1 cellular context compared by ENCODE assay signal in the genomic region with DNA sequence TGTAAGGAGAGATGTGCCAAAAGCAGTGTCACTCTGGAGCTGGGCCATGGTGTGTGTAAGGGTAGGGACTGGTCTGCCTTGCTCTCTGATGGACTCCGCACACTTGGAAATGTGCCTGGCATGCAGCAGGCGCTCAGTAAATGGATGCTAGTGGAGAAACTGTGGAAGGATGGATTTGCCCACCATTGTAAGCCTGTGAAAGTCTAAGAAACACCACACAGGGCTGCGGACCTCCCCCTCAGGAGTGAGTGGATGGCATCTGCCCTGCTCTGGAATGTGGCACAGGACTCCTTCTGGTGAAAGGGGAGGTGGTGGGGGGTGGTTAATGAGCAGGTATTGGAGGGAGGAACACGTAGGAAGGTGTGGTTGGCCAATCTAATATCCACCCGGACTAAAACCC.
TF ChIP-seq lines count a peak whose summit lies in the region.

No MANE protein-coding gene starts in this region.

TF ChIP-seq in GM23338, 12 proteins besides CTCF, POLR2A, EP300 and RAD21 (continued from another document):
- TF ChIP-seq, protein P1, sequence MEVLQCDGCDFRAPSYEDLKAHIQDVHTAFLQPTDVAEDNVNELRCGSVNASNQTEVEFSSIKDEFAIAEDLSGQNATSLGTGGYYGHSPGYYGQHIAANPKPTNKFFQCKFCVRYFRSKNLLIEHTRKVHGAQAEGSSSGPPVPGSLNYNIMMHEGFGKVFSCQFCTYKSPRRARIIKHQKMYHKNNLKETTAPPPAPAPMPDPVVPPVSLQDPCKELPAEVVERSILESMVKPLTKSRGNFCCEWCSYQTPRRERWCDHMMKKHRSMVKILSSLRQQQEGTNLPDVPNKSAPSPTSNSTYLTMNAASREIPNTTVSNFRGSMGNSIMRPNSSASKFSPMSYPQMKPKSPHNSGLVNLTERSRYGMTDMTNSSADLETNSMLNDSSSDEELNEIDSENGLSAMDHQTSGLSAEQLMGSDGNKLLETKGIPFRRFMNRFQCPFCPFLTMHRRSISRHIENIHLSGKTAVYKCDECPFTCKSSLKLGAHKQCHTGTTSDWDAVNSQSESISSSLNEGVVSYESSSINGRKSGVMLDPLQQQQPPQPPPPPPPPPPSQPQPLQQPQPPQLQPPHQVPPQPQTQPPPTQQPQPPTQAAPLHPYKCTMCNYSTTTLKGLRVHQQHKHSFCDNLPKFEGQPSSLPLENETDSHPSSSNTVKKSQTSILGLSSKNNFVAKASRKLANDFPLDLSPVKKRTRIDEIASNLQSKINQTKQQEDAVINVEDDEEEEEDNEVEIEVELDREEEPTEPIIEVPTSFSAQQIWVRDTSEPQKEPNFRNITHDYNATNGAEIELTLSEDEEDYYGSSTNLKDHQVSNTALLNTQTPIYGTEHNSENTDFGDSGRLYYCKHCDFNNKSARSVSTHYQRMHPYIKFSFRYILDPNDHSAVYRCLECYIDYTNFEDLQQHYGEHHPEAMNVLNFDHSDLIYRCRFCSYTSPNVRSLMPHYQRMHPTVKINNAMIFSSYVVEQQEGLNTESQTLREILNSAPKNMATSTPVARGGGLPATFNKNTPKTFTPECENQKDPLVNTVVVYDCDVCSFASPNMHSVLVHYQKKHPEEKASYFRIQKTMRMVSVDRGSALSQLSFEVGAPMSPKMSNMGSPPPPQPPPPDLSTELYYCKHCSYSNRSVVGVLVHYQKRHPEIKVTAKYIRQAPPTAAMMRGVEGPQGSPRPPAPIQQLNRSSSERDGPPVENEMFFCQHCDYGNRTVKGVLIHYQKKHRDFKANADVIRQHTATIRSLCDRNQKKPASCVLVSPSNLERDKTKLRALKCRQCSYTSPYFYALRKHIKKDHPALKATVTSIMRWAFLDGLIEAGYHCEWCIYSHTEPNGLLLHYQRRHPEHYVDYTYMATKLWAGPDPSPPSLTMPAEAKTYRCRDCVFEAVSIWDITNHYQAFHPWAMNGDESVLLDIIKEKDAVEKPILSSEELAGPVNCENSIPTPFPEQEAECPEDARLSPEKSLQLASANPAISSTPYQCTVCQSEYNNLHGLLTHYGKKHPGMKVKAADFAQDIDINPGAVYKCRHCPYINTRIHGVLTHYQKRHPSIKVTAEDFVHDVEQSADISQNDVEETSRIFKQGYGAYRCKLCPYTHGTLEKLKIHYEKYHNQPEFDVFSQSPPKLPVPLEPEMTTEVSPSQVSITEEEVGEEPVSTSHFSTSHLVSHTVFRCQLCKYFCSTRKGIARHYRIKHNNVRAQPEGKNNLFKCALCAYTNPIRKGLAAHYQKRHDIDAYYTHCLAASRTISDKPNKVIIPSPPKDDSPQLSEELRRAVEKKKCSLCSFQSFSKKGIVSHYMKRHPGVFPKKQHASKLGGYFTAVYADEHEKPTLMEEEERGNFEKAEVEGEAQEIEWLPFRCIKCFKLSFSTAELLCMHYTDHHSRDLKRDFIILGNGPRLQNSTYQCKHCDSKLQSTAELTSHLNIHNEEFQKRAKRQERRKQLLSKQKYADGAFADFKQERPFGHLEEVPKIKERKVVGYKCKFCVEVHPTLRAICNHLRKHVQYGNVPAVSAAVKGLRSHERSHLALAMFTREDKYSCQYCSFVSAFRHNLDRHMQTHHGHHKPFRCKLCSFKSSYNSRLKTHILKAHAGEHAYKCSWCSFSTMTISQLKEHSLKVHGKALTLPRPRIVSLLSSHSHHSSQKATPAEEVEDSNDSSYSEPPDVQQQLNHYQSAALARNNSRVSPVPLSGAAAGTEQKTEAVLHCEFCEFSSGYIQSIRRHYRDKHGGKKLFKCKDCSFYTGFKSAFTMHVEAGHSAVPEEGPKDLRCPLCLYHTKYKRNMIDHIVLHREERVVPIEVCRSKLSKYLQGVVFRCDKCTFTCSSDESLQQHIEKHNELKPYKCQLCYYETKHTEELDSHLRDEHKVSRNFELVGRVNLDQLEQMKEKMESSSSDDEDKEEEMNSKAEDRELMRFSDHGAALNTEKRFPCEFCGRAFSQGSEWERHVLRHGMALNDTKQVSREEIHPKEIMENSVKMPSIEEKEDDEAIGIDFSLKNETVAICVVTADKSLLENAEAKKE (CRISPR knock-in tag; IDR thresholded peaks at IDR 0.05) = no peak
- TF ChIP-seq EZH2 (IDR thresholded peaks at IDR 0.05; ENCODE audit: low read depth, unreplicated experiment) = no peak
- TF ChIP-seq, protein P2, sequence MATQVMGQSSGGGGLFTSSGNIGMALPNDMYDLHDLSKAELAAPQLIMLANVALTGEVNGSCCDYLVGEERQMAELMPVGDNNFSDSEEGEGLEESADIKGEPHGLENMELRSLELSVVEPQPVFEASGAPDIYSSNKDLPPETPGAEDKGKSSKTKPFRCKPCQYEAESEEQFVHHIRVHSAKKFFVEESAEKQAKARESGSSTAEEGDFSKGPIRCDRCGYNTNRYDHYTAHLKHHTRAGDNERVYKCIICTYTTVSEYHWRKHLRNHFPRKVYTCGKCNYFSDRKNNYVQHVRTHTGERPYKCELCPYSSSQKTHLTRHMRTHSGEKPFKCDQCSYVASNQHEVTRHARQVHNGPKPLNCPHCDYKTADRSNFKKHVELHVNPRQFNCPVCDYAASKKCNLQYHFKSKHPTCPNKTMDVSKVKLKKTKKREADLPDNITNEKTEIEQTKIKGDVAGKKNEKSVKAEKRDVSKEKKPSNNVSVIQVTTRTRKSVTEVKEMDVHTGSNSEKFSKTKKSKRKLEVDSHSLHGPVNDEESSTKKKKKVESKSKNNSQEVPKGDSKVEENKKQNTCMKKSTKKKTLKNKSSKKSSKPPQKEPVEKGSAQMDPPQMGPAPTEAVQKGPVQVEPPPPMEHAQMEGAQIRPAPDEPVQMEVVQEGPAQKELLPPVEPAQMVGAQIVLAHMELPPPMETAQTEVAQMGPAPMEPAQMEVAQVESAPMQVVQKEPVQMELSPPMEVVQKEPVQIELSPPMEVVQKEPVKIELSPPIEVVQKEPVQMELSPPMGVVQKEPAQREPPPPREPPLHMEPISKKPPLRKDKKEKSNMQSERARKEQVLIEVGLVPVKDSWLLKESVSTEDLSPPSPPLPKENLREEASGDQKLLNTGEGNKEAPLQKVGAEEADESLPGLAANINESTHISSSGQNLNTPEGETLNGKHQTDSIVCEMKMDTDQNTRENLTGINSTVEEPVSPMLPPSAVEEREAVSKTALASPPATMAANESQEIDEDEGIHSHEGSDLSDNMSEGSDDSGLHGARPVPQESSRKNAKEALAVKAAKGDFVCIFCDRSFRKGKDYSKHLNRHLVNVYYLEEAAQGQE (IDR thresholded peaks at IDR 0.05; ENCODE audit: unreplicated experiment) = no peak
- TF ChIP-seq NANOG (IDR thresholded peaks at IDR 0.05; ENCODE audit: borderline replicate concordance) = no peak
- TF ChIP-seq ZNF331 (CRISPR knock-in tag; IDR thresholded peaks at IDR 0.05; ENCODE audit: low read depth) = no peak
- TF ChIP-seq JUNB (IDR thresholded peaks at IDR 0.05; ENCODE audit: unreplicated experiment) = no peak
- TF ChIP-seq POLR2AphosphoS5 (IDR thresholded peaks at IDR 0.05; ENCODE audit: low read depth) = no peak
- no peak for TF ChIP-seq CREB1 (CRISPR knock-in tag; IDR thresholded peaks at IDR 0.05; ENCODE audit: low read depth)
- TF ChIP-seq, protein P3, sequence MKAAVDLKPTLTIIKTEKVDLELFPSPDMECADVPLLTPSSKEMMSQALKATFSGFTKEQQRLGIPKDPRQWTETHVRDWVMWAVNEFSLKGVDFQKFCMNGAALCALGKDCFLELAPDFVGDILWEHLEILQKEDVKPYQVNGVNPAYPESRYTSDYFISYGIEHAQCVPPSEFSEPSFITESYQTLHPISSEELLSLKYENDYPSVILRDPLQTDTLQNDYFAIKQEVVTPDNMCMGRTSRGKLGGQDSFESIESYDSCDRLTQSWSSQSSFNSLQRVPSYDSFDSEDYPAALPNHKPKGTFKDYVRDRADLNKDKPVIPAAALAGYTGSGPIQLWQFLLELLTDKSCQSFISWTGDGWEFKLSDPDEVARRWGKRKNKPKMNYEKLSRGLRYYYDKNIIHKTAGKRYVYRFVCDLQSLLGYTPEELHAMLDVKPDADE (IDR thresholded peaks at IDR 0.05) = no peak
- TF ChIP-seq STAT1 (IDR thresholded peaks at IDR 0.05; ENCODE audit: unreplicated experiment) = no peak
TF ChIP-seq in GM23338: peak in this region for 0.
